Comparison of ENCODE assay signal across 9 cellular contexts in genomic region chr3:16177962-16178627, GRCh38. TPM values are rescaled to one million over a fixed set of nuclear protein-coding genes. Genes with fewer than 3 reads are reported as not detected.
DNase-seq lines count a peak whose midpoint lies in the region; ATAC-seq lines count a peak whose summit lies in the region.
"Had no signal": no experiment of that assay in that cellular context is flagged by ENCODE, and none has a peak within 500 bp of the region (broad histone marks: within the 10 kb centered on the region; RNA-seq: fewer than 3 reads in every experiment).

No MANE protein-coding gene starts in this region.

- H3K4me3 Mint-ChIP-seq in effector memory CD8-positive, alpha-beta T cell, result no peak overlapping the region
- H3K4me3 Mint-ChIP-seq: stimulated activated naive CD8-positive, alpha-beta T cell treated with anti-CD3 and anti-CD28 coated beads, Interleukin-15, Interleukin-2, amounts not matched to agents 100 ng/mL and 50 ng/mL, for 24 hours had no signal

- ATAC-seq in GM18907 (IDR thresholded peaks at IDR 0.05; ENCODE audit: unreplicated experiment) (peak; percentile 79), HG03432 (IDR thresholded peaks at IDR 0.05; ENCODE audit: unreplicated experiment) (peak; percentile 86)
- ATAC-seq in effector memory CD8-positive, alpha-beta T cell (replicated peaks), result peak; percentile 74

- peak; percentile 56 for DNase-seq in activated CD4-positive, alpha-beta T cell treated with anti-CD3 and anti-CD28 coated beads, Interleukin-2, amount 50 U/mL, for 1 hour
- peak; percentile 44 to 48 (median 46) for DNase-seq in effector memory CD8-positive, alpha-beta T cell
- peak; percentile 79 for DNase-seq in mucosa of gallbladder (ENCODE audit: low spot score)
- peak; percentile 12 to 27 for DNase-seq in stimulated activated CD8-positive, alpha-beta memory T cell treated with anti-CD3 and anti-CD28 coated beads, Interleukin-7, amount 100 ng/mL, for 1 hour (ENCODE audit: low read depth in 2 of 2)
- DNase-seq in SIG-M5 (lab: John Stamatoyannopoulos, UW), result no peak
- DNase-seq in NCI-H1417 treated with DMSO at 0.1 percent for 48 hours (lab: John Stamatoyannopoulos, UW), result no peak

- H3K27ac Mint-ChIP-seq in effector memory CD8-positive, alpha-beta T cell, result no peak overlapping the region
- H3K27ac Mint-ChIP-seq: stimulated activated naive CD8-positive, alpha-beta T cell treated with anti-CD3 and anti-CD28 coated beads, Interleukin-15, Interleukin-2, amounts not matched to agents 100 ng/mL and 50 ng/mL, for 24 hours had no signal

- H3K36me3 Mint-ChIP-seq in effector memory CD8-positive, alpha-beta T cell (ENCODE audit: insufficient read depth), result no peaks in the 10 kb centered on the region

- H3K9me3 Mint-ChIP-seq in effector memory CD8-positive, alpha-beta T cell, result no peaks in the 10 kb centered on the region
- H3K9me3 Mint-ChIP-seq: stimulated activated naive CD8-positive, alpha-beta T cell treated with anti-CD3 and anti-CD28 coated beads, Interleukin-15, Interleukin-2, amounts not matched to agents 100 ng/mL and 50 ng/mL, for 24 hours had no signal

- peaks cover 29 to 52% of the 10 kb centered on the region in 2 donors for H3K27me3 Mint-ChIP-seq in effector memory CD8-positive, alpha-beta T cell

- peaks cover 4 to 6% of the 10 kb centered on the region in 2 donors for H3K4me1 Mint-ChIP-seq in effector memory CD8-positive, alpha-beta T cell (ENCODE audit: low read depth in 2 of 2)

RNA-seq across cellular contexts. Expression of gene GALNT15, which starts 3.6 kb away (rescaled TPM):
- total RNA-seq in mucosa of gallbladder, result 3.9 TPM

Comparison
In these comparisons a context has a peak if more than half of its experiments do, and no peak if none do; other contexts are left out.
1. DNase-seq: peak in activated CD4-positive, alpha-beta T cell treated with anti-CD3 and anti-CD28 coated beads, Interleukin-2, amount 50 U/mL, for 1 hour (single experiment), effector memory CD8-positive, alpha-beta T cell (3 of 3), mucosa of gallbladder (single experiment) and stimulated activated CD8-positive, alpha-beta memory T cell treated with anti-CD3 and anti-CD28 coated beads, Interleukin-7, amount 100 ng/mL, for 1 hour (2 of 2); none in SIG-M5 (single experiment) and NCI-H1417 treated with DMSO at 0.1 percent for 48 hours (single experiment).
2. Peak in every context shown above with its lines, with median percentiles within 50 percentile points of each other: ATAC-seq.